Comparison of ENCODE assay signal across 8 cellular contexts in genomic region chr1:166839600-166840308, GRCh38. TPM values are rescaled to one million over a fixed set of nuclear protein-coding genes. Genes with fewer than 3 reads are reported as not detected.
DNase-seq lines count a peak whose midpoint lies in the region; ATAC-seq, FAIRE-seq and TF ChIP-seq lines count a peak whose summit lies in the region.

No MANE protein-coding gene starts in this region.

- peak overlapping the region; percentile 95 for H3K9ac ChIP-seq in iPS-20b (ENCODE audit: low read depth, low read length)
- peak overlapping the region; percentile 73 to 95 (median 77) for H3K9ac ChIP-seq in skeletal muscle tissue (ENCODE audit: low read depth in 1 of 3, low read length in 3 of 3)

- H4K20me1 ChIP-seq in GM23338 (replicated peaks; ENCODE audit: insufficient read depth) = peaks cover 5% of the 10 kb centered on the region

- peak overlapping the region; percentile 88 for H3K27ac ChIP-seq in GM23338 (ENCODE audit: low read depth)
- peak overlapping the region; percentile 60 for H3K27ac ChIP-seq in iPS-20b (ENCODE audit: low read length)
- peak overlapping the region; percentile 87 for H3K27ac ChIP-seq in skeletal muscle tissue (ENCODE audit: low read depth, low read length)

- H3K27me3 Mint-ChIP-seq in GM23338 (ENCODE audit: insufficient read depth, low read depth, poor library complexity) = peaks cover 13% of the 10 kb centered on the region

- H3K27ac Mint-ChIP-seq in GM23338 = peak overlapping the region; percentile 93

- FAIRE-seq in RCC 7860 (lab: Jason Lieb, UNC) = no peak

- peaks cover 24% of the 10 kb centered on the region for H3K4me1 Mint-ChIP-seq in GM23338

- H3K9me2 ChIP-seq in GM23338 (ENCODE audit: insufficient read depth) = peaks cover 7% of the 10 kb centered on the region; the same call in 1 of the 2 replicates

- peak overlapping the region; percentile 61 for H3K4me3 ChIP-seq in GM08714 (ENCODE audit: low read length)
- peak overlapping the region; percentile 87 for H3K4me3 ChIP-seq in GM23338
- H3K4me3 ChIP-seq in astrocyte of the spinal cord (ENCODE audit: low read depth, low read length) = peak overlapping the region; percentile 68
- peak overlapping the region; percentile 92 for H3K4me3 ChIP-seq in iPS-20b (ENCODE audit: low read length)
- peak overlapping the region; percentile 77 to 95 (median 94) for H3K4me3 ChIP-seq in skeletal muscle tissue (ENCODE audit: low read length in 3 of 3)

- H3K36me3 Mint-ChIP-seq in GM23338 (ENCODE audit: low read depth) = peaks cover 48% of the 10 kb centered on the region

- H3K27me3 ChIP-seq in GM23338 (ENCODE audit: insufficient read depth) = no peaks in the 10 kb centered on the region
- no peaks in the 10 kb centered on the region for H3K27me3 ChIP-seq in iPS-20b (ENCODE audit: insufficient read depth, low read length)
- no peaks in the 10 kb centered on the region for H3K27me3 ChIP-seq in skeletal muscle tissue (ENCODE audit: control insufficient read depth in 3 of 3, insufficient read depth in 3 of 3, low read length in 3 of 3)

- H2AFZ ChIP-seq in GM23338 = no peak overlapping the region

- H3K4me2 ChIP-seq in GM23338 = peak overlapping the region; percentile 96

- H3K4me1 ChIP-seq in GM23338 (ENCODE audit: insufficient read depth) (peaks cover 15% of the 10 kb centered on the region), iPS-20b (ENCODE audit: insufficient read depth, low read length) (peaks cover 17% of the 10 kb centered on the region), skeletal muscle tissue (ENCODE audit: control insufficient read depth in 3 of 3, insufficient read depth in 3 of 3, low read length in 3 of 3) (peaks cover 50 to 61% (median 56%) of the 10 kb centered on the region in 3 donors)

- 0 out of 2 replicates have a peak, but pooled peaks cover 6% of the 10 kb centered on the region for H3F3A ChIP-seq in GM23338 (replicated peaks; ENCODE audit: low read depth)

- H3K9me3 Mint-ChIP-seq in GM23338 = no peaks in the 10 kb centered on the region

- DNase-seq in GM23338 (ENCODE audit: low spot score) (peak; percentile 68), T-helper 2 cell (peak; percentile 40 to 70 (median 50)), astrocyte of the spinal cord (ENCODE audit: low read depth, low spot score) (peak; percentile 20), RCC 7860 (ENCODE audit: low spot score) (no peak)

- H3K79me2 ChIP-seq in GM23338 (replicated peaks; ENCODE audit: insufficient read depth) = peaks cover 45% of the 10 kb centered on the region

- no peaks in the 10 kb centered on the region for H3K9me3 ChIP-seq in iPS-20b (ENCODE audit: insufficient read depth, low read depth, low read length)
- no peaks in the 10 kb centered on the region for H3K9me3 ChIP-seq in skeletal muscle tissue (ENCODE audit: control insufficient read depth in 3 of 3, low read length in 3 of 3)

- in situ Hi-C loops in astrocyte of the spinal cord (cut with HindIII; ENCODE audit: low sequenced_read_pairs) = no loop called here

- TF ChIP-seq CTCF in GM23338 (conservative IDR thresholded peaks at IDR 0.05; ENCODE audit: low read depth in 2 of 2) (peak; percentile 45 to 48), LNCAP (IDR thresholded peaks at IDR 0.05) (peak; percentile 52; the same call in 1 of the 2 replicates), astrocyte of the spinal cord (IDR thresholded peaks at IDR 0.05; ENCODE audit: low read depth, low read length) (peak; percentile 41)

- H3K36me3 ChIP-seq in GM23338 (ENCODE audit: insufficient read depth) (peaks cover 40% of the 10 kb centered on the region), iPS-20b (ENCODE audit: insufficient read depth, low read depth, low read length) (peaks cover 42% of the 10 kb centered on the region), skeletal muscle tissue (ENCODE audit: control insufficient read depth in 3 of 3, insufficient read depth in 3 of 3, low read length in 3 of 3) (peaks cover 18 to 36% (median 29%) of the 10 kb centered on the region in 3 donors)

- ATAC-seq in GM23338 = peak; percentile 57

- peak overlapping the region; percentile 95 for H3K4me3 Mint-ChIP-seq in GM23338

TF ChIP-seq in GM23338, 12 proteins besides CTCF, POLR2A, EP300 and RAD21:
- TF ChIP-seq REST (IDR thresholded peaks at IDR 0.05; ENCODE audit: unreplicated experiment) (no peak), STAT1 (IDR thresholded peaks at IDR 0.05; ENCODE audit: unreplicated experiment) (no peak), EZH2phosphoT487 (IDR thresholded peaks at IDR 0.05; ENCODE audit: unreplicated experiment) (no peak), ZNF114 (CRISPR knock-in tag; IDR thresholded peaks at IDR 0.05) (no peak)

RNA-seq across cellular contexts. Expression of gene POGK, which starts 0.5 kb away (rescaled TPM):
- 31.3 and 31.4 TPM in 2 replicates for total RNA-seq in GM23338 (2014; rRNA removed; shearing (Covaris generic))
- 10.0 and 10.9 TPM in 2 replicates for polyA plus RNA-seq in GM23338 (2016; fragmentation: Nextera tagmentation; extraction: Ambion mirVana)
- total RNA-seq in skeletal muscle tissue = 12.5 TPM

RNA-seq across cellular contexts. Expression of gene TADA1, which starts 36.3 kb away (rescaled TPM):
- 20.6 and 21.8 TPM in 2 replicates for total RNA-seq in GM23338 (2014; rRNA removed; shearing (Covaris generic))
- polyA plus RNA-seq in GM23338 (2016; fragmentation: Nextera tagmentation; extraction: Ambion mirVana) = 17.8 and 22.0 TPM in 2 replicates
- 18.8 TPM for total RNA-seq in skeletal muscle tissue
